ENCODE assay signal across 18 cellular contexts in genomic region chr16:78961464-78961863, GRCh38.
DNase-seq lines count a peak whose midpoint lies in the region; ATAC-seq, FAIRE-seq and TF ChIP-seq lines count a peak whose summit lies in the region.
"Had no signal": no experiment of that assay in that cellular context is flagged by ENCODE, and none has a peak within 500 bp of the region (broad histone marks: within the 10 kb centered on the region; RNA-seq: fewer than 3 reads in every experiment).

No MANE protein-coding gene starts in this region.

- TF ChIP-seq CTCF in activated B cell treated with CpG ODN at 0.5 μM for 24 hours (IDR thresholded peaks at IDR 0.05) (no peak), omental fat pad (IDR thresholded peaks at IDR 0.05) (no peak), kidney (IDR thresholded peaks at IDR 0.05; ENCODE audit: borderline replicate concordance, extremely low read depth, insufficient read depth) (no peak)

- peaks cover 49% of the 10 kb centered on the region for H3K4me1 Mint-ChIP-seq in activated B cell treated with CpG ODN at 0.5 μM for 24 hours
- H3K4me1 Mint-ChIP-seq in activated CD8-positive, alpha-beta memory T cell treated with anti-CD3 and anti-CD28 coated beads, Interleukin-2, amount 10 ng/mL, durations not matched to agents 7 days and 5 days: peaks cover 17% of the 10 kb centered on the region

- no peaks in the 10 kb centered on the region for H3K36me3 ChIP-seq in kidney (ENCODE audit: control insufficient read depth in 1 of 2, insufficient read depth in 2 of 2, low read length in 2 of 2)
- H3K36me3 ChIP-seq: neutrophil, suprapubic skin had no signal

- no peak overlapping the region for H3K9ac ChIP-seq in kidney (ENCODE audit: low read length in 2 of 2)

- intact Hi-C loops in activated B cell treated with CpG ODN at 0.5 μM for 24 hours (cut with micrococcal nuclease) (loop anchor here (1.0 to 10.0 kb wide), 7 partner anchors 28 to 308 kb away; no protein-coding TSS in a partner anchor), kidney (cut with DNase I) (no loop called here)

- H3K9me3 Mint-ChIP-seq in activated B cell treated with CpG ODN at 0.5 μM for 24 hours: peaks cover 2% of the 10 kb centered on the region
- peaks cover 5% of the 10 kb centered on the region for H3K9me3 Mint-ChIP-seq in activated CD8-positive, alpha-beta memory T cell treated with anti-CD3 and anti-CD28 coated beads, Interleukin-2, amount 10 ng/mL, durations not matched to agents 7 days and 5 days (ENCODE audit: low read depth)

- CTCF ChIA-PET in activated B cell treated with CpG ODN at 0.5 μM for 24 hours (lab: Charles Lee): interaction anchor here (1.4 kb wide), 1 partner anchor 28 kb away, joined by 5 read pairs; no protein-coding TSS in a partner anchor
- CTCF ChIA-PET in activated CD8-positive, alpha-beta memory T cell treated with anti-CD3 and anti-CD28 coated beads, Interleukin-2, amount 10 ng/mL, durations not matched to agents 7 days and 5 days (lab: Charles Lee): no interaction called here

- H3K4me1 ChIP-seq in kidney (ENCODE audit: control insufficient read depth in 1 of 2, insufficient read depth in 1 of 2, low read depth in 1 of 2, low read length in 2 of 2): no peaks in the 10 kb centered on the region

- no peak overlapping the region for H3K4me3 ChIP-seq in kidney (ENCODE audit: low read length in 2 of 2)
- H3K4me3 ChIP-seq: suprapubic skin had no signal

- no peak overlapping the region for H3K27ac ChIP-seq in kidney (ENCODE audit: low read depth in 2 of 2, low read length in 2 of 2)
- H3K27ac ChIP-seq: HL-60, neutrophil, suprapubic skin had no signal

- no peaks in the 10 kb centered on the region for H3K9me3 ChIP-seq in kidney (ENCODE audit: control insufficient read depth in 1 of 2, low read length in 2 of 2)
- H3K9me3 ChIP-seq: neutrophil, suprapubic skin had no signal

- peaks cover 4% of the 10 kb centered on the region for H3K27me3 Mint-ChIP-seq in activated B cell treated with CpG ODN at 0.5 μM for 24 hours
- H3K27me3 Mint-ChIP-seq in activated CD8-positive, alpha-beta memory T cell treated with anti-CD3 and anti-CD28 coated beads, Interleukin-2, amount 10 ng/mL, durations not matched to agents 7 days and 5 days: no peaks in the 10 kb centered on the region
- H3K27me3 Mint-ChIP-seq: CD4-positive, CD25-positive, alpha-beta regulatory T cell had no signal

- POLR2A ChIA-PET in activated B cell treated with CpG ODN at 0.5 μM for 24 hours (lab: Charles Lee): interaction anchor here (0.6 to 3.7 kb wide), 9 partner anchors 16 to 1771 kb away, joined by 3 to 48 read pairs (median 4); partner anchors contain the start of gene MON1B

- H3K36me3 Mint-ChIP-seq in activated B cell treated with CpG ODN at 0.5 μM for 24 hours (ENCODE audit: low read depth): no peaks in the 10 kb centered on the region
- H3K36me3 Mint-ChIP-seq in activated CD8-positive, alpha-beta memory T cell treated with anti-CD3 and anti-CD28 coated beads, Interleukin-2, amount 10 ng/mL, durations not matched to agents 7 days and 5 days: peaks cover 14% of the 10 kb centered on the region
- H3K36me3 Mint-ChIP-seq: CD4-positive, CD25-positive, alpha-beta regulatory T cell had no signal

- peak overlapping the region; percentile 79 for H3K27ac Mint-ChIP-seq in activated B cell treated with CpG ODN at 0.5 μM for 24 hours
- no peak overlapping the region for H3K27ac Mint-ChIP-seq in activated CD8-positive, alpha-beta memory T cell treated with anti-CD3 and anti-CD28 coated beads, Interleukin-2, amount 10 ng/mL, durations not matched to agents 7 days and 5 days
- H3K27ac Mint-ChIP-seq: CD4-positive, CD25-positive, alpha-beta regulatory T cell; dendritic cell treated with granulocyte-macrophage colony-stimulating factor and Interleukin-4, amounts not matched to agents 40 ng/mL and 50 ng/mL, for 4 days had no signal

- DNase-seq in activated B cell treated with CpG ODN at 0.5 μM for 24 hours: no peak
- no peak for DNase-seq in occipital lobe (lab: John Stamatoyannopoulos, UW)
- no peak for DNase-seq in omental fat pad (ENCODE audit: low spot score)
- DNase-seq in activated CD8-positive, alpha-beta memory T cell treated with anti-CD3 and anti-CD28 coated beads, Interleukin-2, amount 10 ng/mL, durations not matched to agents 7 days and 5 days: no peak
- no peak for DNase-seq in kidney
- DNase-seq: aorta; CD4-positive, CD25-positive, alpha-beta regulatory T cell; GDM1; mammary epithelial cell had no signal

- ATAC-seq in GM18502 (IDR thresholded peaks at IDR 0.05; ENCODE audit: poor library complexity, unreplicated experiment) (peak; percentile 59), GM19468 (IDR thresholded peaks at IDR 0.05; ENCODE audit: extremely low read depth, unreplicated experiment) (peak; percentile 38), HG03060 (IDR thresholded peaks at IDR 0.05; ENCODE audit: low read depth, unreplicated experiment) (peak; percentile 30), activated B cell treated with CpG ODN at 0.5 μM for 24 hours (ENCODE audit: low read depth) (peak; percentile 63), omental fat pad (ENCODE audit: low FRiP score) (no peak)
- no peak for ATAC-seq in activated CD8-positive, alpha-beta memory T cell treated with anti-CD3 and anti-CD28 coated beads, Interleukin-2, amount 10 ng/mL, durations not matched to agents 7 days and 5 days
- ATAC-seq: HCT116, SK-N-SH treated with all-trans-retinoic acid at 6 μM for 48 hours had no signal

- no peak for FAIRE-seq in kidney (lab: Jason Lieb, UNC)

- peak overlapping the region; percentile 62 for H3K4me3 Mint-ChIP-seq in activated B cell treated with CpG ODN at 0.5 μM for 24 hours
- H3K4me3 Mint-ChIP-seq in activated CD8-positive, alpha-beta memory T cell treated with anti-CD3 and anti-CD28 coated beads, Interleukin-2, amount 10 ng/mL, durations not matched to agents 7 days and 5 days: no peak overlapping the region
- H3K4me3 Mint-ChIP-seq: CD4-positive, CD25-positive, alpha-beta regulatory T cell; dendritic cell treated with granulocyte-macrophage colony-stimulating factor and Interleukin-4, amounts not matched to agents 40 ng/mL and 50 ng/mL, for 4 days had no signal

Comparison
In these comparisons a context has a peak if more than half of its experiments do, and no peak if none do; other contexts are left out.
1. ATAC-seq: peak in GM18502 (single experiment), GM19468 (single experiment), HG03060 (single experiment) and activated B cell treated with CpG ODN at 0.5 μM for 24 hours (single experiment); none in omental fat pad (single experiment) and activated CD8-positive, alpha-beta memory T cell treated with anti-CD3 and anti-CD28 coated beads, Interleukin-2, amount 10 ng/mL, durations not matched to agents 7 days and 5 days (single experiment).